In genomic region chr14:23006544-23007419, GRCh38 we compare ENCODE assay signal across 1 cellular context.
TF ChIP-seq lines count a peak whose summit lies in the region.

No MANE protein-coding gene starts in this region.

TF ChIP-seq in WTC11, 78 proteins besides CTCF, POLR2A, EP300 and RAD21 (continued from another document and continues in another):
- peak; percentile 86; the same call in 1 of the 2 replicates for TF ChIP-seq PREB (CRISPR knock-in tag; IDR thresholded peaks at IDR 0.05; ENCODE audit: borderline replicate concordance)
- no peak for TF ChIP-seq EMX1 (CRISPR knock-in tag; IDR thresholded peaks at IDR 0.05)
- 0 out of 2 replicates have a peak, but pooled peaks have one; percentile 75 for TF ChIP-seq KAT7 (CRISPR knock-in tag; IDR thresholded peaks at IDR 0.05; ENCODE audit: borderline replicate concordance)
- peak; percentile 68; the same call in 1 of the 2 replicates for TF ChIP-seq ATF2 (CRISPR knock-in tag; IDR thresholded peaks at IDR 0.05; ENCODE audit: borderline replicate concordance, low read depth)
- TF ChIP-seq HMGA2 (CRISPR knock-in tag; IDR thresholded peaks at IDR 0.05): no peak
- no peak for TF ChIP-seq SOX15 (CRISPR knock-in tag; IDR thresholded peaks at IDR 0.05)
- TF ChIP-seq ZBTB21 (CRISPR knock-in tag; IDR thresholded peaks at IDR 0.05; ENCODE audit: borderline replicate concordance): no peak
- TF ChIP-seq ZNF121 (CRISPR knock-in tag; IDR thresholded peaks at IDR 0.05): no peak
- no peak for TF ChIP-seq IRF1 (CRISPR knock-in tag; IDR thresholded peaks at IDR 0.05)
- no peak for TF ChIP-seq ZNF317 (CRISPR knock-in tag; IDR thresholded peaks at IDR 0.05; ENCODE audit: borderline replicate concordance, low read depth)
- no peak for TF ChIP-seq ZNF416 (CRISPR knock-in tag; IDR thresholded peaks at IDR 0.05)
- TF ChIP-seq NR1H2 (CRISPR knock-in tag; IDR thresholded peaks at IDR 0.05): no peak
- TF ChIP-seq IRF2 (CRISPR knock-in tag; IDR thresholded peaks at IDR 0.05; ENCODE audit: borderline replicate concordance, low read depth): peak; percentile 62; the same call in 1 of the 2 replicates
- TF ChIP-seq ZNF423 (CRISPR knock-in tag; IDR thresholded peaks at IDR 0.05): no peak
- no peak for TF ChIP-seq TEAD4 (CRISPR knock-in tag; IDR thresholded peaks at IDR 0.05)
- TF ChIP-seq FOXJ3 (CRISPR knock-in tag; IDR thresholded peaks at IDR 0.05; ENCODE audit: borderline replicate concordance): no peak
- TF ChIP-seq TEAD1 (CRISPR knock-in tag; IDR thresholded peaks at IDR 0.05): peak; percentile 89
- no peak for TF ChIP-seq ATF3 (CRISPR knock-in tag; conservative IDR thresholded peaks at IDR 0.05)
- no peak; the same call in 1 of the 2 replicates for TF ChIP-seq CREB1 (CRISPR knock-in tag; IDR thresholded peaks at IDR 0.05)
- no peak for TF ChIP-seq ZNF138 (CRISPR knock-in tag; conservative IDR thresholded peaks at IDR 0.05)
- no peak for TF ChIP-seq PRDM15 (CRISPR knock-in tag; IDR thresholded peaks at IDR 0.05)
- TF ChIP-seq E2F4 (CRISPR knock-in tag; IDR thresholded peaks at IDR 0.05; ENCODE audit: borderline replicate concordance, low read depth): peak; percentile 85
- TF ChIP-seq USF1 (CRISPR knock-in tag; IDR thresholded peaks at IDR 0.05): peak; percentile 73
- peak; percentile 94 for TF ChIP-seq NFYB (CRISPR knock-in tag; conservative IDR thresholded peaks at IDR 0.05; ENCODE audit: low read depth)
- TF ChIP-seq JUN (CRISPR knock-in tag; IDR thresholded peaks at IDR 0.05): peak; percentile 85; the same call in 1 of the 2 replicates
- no peak for TF ChIP-seq SMAD3 (CRISPR knock-in tag; IDR thresholded peaks at IDR 0.05; ENCODE audit: borderline replicate concordance)
- TF ChIP-seq TCF7 (CRISPR knock-in tag; IDR thresholded peaks at IDR 0.05; ENCODE audit: low read depth): no peak; the same call in 1 of the 2 replicates
- TF ChIP-seq ATF1 (CRISPR knock-in tag; IDR thresholded peaks at IDR 0.05): no peak
- no peak for TF ChIP-seq GTF2I (CRISPR knock-in tag; conservative IDR thresholded peaks at IDR 0.05)
- TF ChIP-seq TP53 (CRISPR knock-in tag; IDR thresholded peaks at IDR 0.05): no peak
- TF ChIP-seq E2F1 (CRISPR knock-in tag; IDR thresholded peaks at IDR 0.05): no peak
- TF ChIP-seq ZNF532 (CRISPR knock-in tag; IDR thresholded peaks at IDR 0.05; ENCODE audit: borderline replicate concordance): no peak
- TF ChIP-seq AFF4 (CRISPR knock-in tag; IDR thresholded peaks at IDR 0.05; ENCODE audit: borderline replicate concordance): no peak
- no peak; the same call in 1 of the 2 replicates for TF ChIP-seq ZNF232 (CRISPR knock-in tag; IDR thresholded peaks at IDR 0.05)
- no peak for TF ChIP-seq ZNF512 (CRISPR knock-in tag; IDR thresholded peaks at IDR 0.05; ENCODE audit: borderline replicate concordance)
